Comparison of ENCODE assay signal across 19 cellular contexts in genomic region chr5:127007522-127007921, GRCh38.
"Had no signal": no experiment of that assay in that cellular context is flagged by ENCODE, and none has a peak within 500 bp of the region (broad histone marks: within the 10 kb centered on the region; RNA-seq: fewer than 3 reads in every experiment).

No MANE protein-coding gene starts in this region.

- H3K9me3 ChIP-seq: SK-N-SH had no signal

- DNase-seq: Kasumi-1, MM.1S, NCI-H1092 treated with DMSO at 0.1 percent for 48 hours, NCI-H1436, NCI-H187, NCI-H2029, NCI-H2081 treated with DMSO at 0.1 percent for 48 hours, NCI-H2171, NCI-H226, NCI-H446, NCI-H510A, NCI-H524 treated with DMSO at 0.1 percent for 48 hours, NCI-H69, NCI-H774, Right ventricle myocardium superior, RPMI8226, SIG-M5, SK-N-SH had no signal

- H3K27ac ChIP-seq: KMS-11 had no signal

- H3K4me2 ChIP-seq: KMS-11, SK-N-SH had no signal

- H3K9ac ChIP-seq: KMS-11 had no signal
